ENCODE assay signal across 10 cellular contexts in genomic region chr1:223116950-223117349, GRCh38. TPM values are rescaled to one million over a fixed set of nuclear protein-coding genes. Genes with fewer than 3 reads are reported as not detected.
"Had no signal": no experiment of that assay in that cellular context is flagged by ENCODE, and none has a peak within 500 bp of the region (broad histone marks: within the 10 kb centered on the region; RNA-seq: fewer than 3 reads in every experiment).

No MANE protein-coding gene starts in this region.

- H3K4me3 ChIP-seq: GM23248 had no signal

- H3K36me3 Mint-ChIP-seq: IgD-negative memory B cell had no signal

- H3K27ac Mint-ChIP-seq: H9, IgD-negative memory B cell had no signal

- ATAC-seq: HepG2 had no signal

- H3K4me1 Mint-ChIP-seq: IgD-negative memory B cell had no signal

- H3K9ac ChIP-seq: GM23248 had no signal

- H2AFZ ChIP-seq: GM23248 had no signal

- FAIRE-seq: H1, H54, HepG2 had no signal

- H3K4me3 Mint-ChIP-seq: H9, IgD-negative memory B cell had no signal

- H3K9me3 Mint-ChIP-seq: H9, IgD-negative memory B cell had no signal

- DNase-seq: GM23248, H9, HCEC 1CT, KBM-7 had no signal

- H3K27ac ChIP-seq: GM23248, HL-60 had no signal

RNA-seq across cellular contexts. Expression of gene TLR5, which starts 26.1 kb away (rescaled TPM):
- total RNA-seq: GM23248, H9, HepG2, HT1080 had no signal
- polyA plus RNA-seq: GM23248, HepG2 had no signal
